Comparison of ENCODE assay signal across 24 cellular contexts in the genomic region with DNA sequence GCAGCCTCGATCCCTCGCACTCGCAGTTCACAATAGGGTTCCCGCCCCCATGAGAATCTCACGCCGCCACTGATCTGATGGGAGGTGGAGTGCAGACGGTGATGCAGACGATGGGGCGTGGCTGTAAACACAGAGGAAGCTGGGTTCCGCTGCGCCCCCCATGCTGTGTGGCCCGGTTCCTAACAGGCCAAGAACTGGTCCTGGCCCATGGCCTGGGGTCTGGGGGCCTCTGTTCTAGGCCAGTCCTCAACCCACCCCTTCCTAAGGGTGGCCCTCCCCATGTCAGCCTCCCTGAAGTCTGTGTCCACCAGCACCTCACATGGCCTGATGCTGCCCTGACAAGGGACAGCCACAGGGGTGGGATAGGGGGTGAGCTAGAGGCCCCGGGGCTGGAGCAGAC. TPM values are rescaled to one million over a fixed set of nuclear protein-coding genes. Genes with fewer than 3 reads are reported as not detected.
"Had no signal": no experiment of that assay in that cellular context is flagged by ENCODE, and none has a peak within 500 bp of the region (broad histone marks: within the 10 kb centered on the region; RNA-seq: fewer than 3 reads in every experiment).

No MANE protein-coding gene starts in this region.

- ATAC-seq: gastrocnemius medialis; left lobe of liver; lower lobe of right lung; sciatic nerve; stimulated activated naive B cell treated with anti-CD40 and anti-IgM and Interleukin-4, amounts not matched to agents 10 μg/mL and 1 μg/mL and 100 μg/mL, for 72 hours had no signal

- H3K4me1 Mint-ChIP-seq: memory B cell; stimulated activated naive B cell treated with anti-CD40 and anti-IgM and Interleukin-4, amounts not matched to agents 10 μg/mL and 1 μg/mL and 100 μg/mL, for 72 hours had no signal

- H3K27ac ChIP-seq: epithelial cell of prostate, gastrocnemius medialis, heart right ventricle, lower lobe of right lung, parathyroid adenoma, prostate gland, skin epidermis, transverse colon had no signal

- H3K4me3 Mint-ChIP-seq: memory B cell; natural killer cell treated with Interleukin-12 subunit alpha and Interleukin-12 subunit beta and Interleukin-15 and Interleukin-18, amount 100 ng/mL, for 72 hours; stimulated activated naive B cell treated with anti-CD40 and anti-IgM and Interleukin-4, amounts not matched to agents 10 μg/mL and 1 μg/mL and 100 μg/mL, for 72 hours had no signal

- H3K4me3 ChIP-seq: esophagus muscularis mucosa, gastrocnemius medialis, heart right ventricle, lower lobe of right lung, prostate gland, skin epidermis, transverse colon had no signal

- H3K4me1 ChIP-seq: gastrocnemius medialis, heart right ventricle, lower lobe of right lung, parathyroid adenoma, prostate gland, transverse colon had no signal

- DNase-seq: central memory CD4-positive, alpha-beta T cell; cortex of kidney; effector memory CD4-positive, alpha-beta T cell; gastrocnemius medialis; hypothalamus; lower lobe of right lung; midbrain; retina; stimulated activated CD4-positive, alpha-beta T cell treated with anti-CD3 and anti-CD28 coated beads, Interleukin-2, amount 100 ng/mL, for 24 hours; stimulated activated CD4-positive, alpha-beta T cell treated with anti-CD3 and anti-CD28 coated beads, Interleukin-4, amount 100 ng/mL, for 4 hours; stimulated activated naive B cell treated with anti-CD40 and anti-IgM and Interleukin-4, amounts not matched to agents 10 μg/mL and 1 μg/mL and 100 μg/mL, for 72 hours; transverse colon had no signal

- H3K9ac ChIP-seq: parathyroid adenoma had no signal

- H3K9me3 ChIP-seq: esophagus muscularis mucosa, gastrocnemius medialis, heart right ventricle, lower lobe of right lung, prostate gland, transverse colon had no signal

- H3K36me3 ChIP-seq: esophagus muscularis mucosa, gastrocnemius medialis, lower lobe of right lung, prostate gland, transverse colon had no signal

- H3K27ac Mint-ChIP-seq: memory B cell; natural killer cell treated with Interleukin-12 subunit alpha and Interleukin-12 subunit beta and Interleukin-15 and Interleukin-18, amount 100 ng/mL, for 72 hours; stimulated activated naive B cell treated with anti-CD40 and anti-IgM and Interleukin-4, amounts not matched to agents 10 μg/mL and 1 μg/mL and 100 μg/mL, for 72 hours had no signal

- H3K36me3 Mint-ChIP-seq: memory B cell; natural killer cell treated with Interleukin-12 subunit alpha and Interleukin-12 subunit beta and Interleukin-15 and Interleukin-18, amount 100 ng/mL, for 72 hours; stimulated activated naive B cell treated with anti-CD40 and anti-IgM and Interleukin-4, amounts not matched to agents 10 μg/mL and 1 μg/mL and 100 μg/mL, for 72 hours had no signal

- H3K9me3 Mint-ChIP-seq: memory B cell; natural killer cell treated with Interleukin-12 subunit alpha and Interleukin-12 subunit beta and Interleukin-15 and Interleukin-18, amount 100 ng/mL, for 72 hours; stimulated activated naive B cell treated with anti-CD40 and anti-IgM and Interleukin-4, amounts not matched to agents 10 μg/mL and 1 μg/mL and 100 μg/mL, for 72 hours had no signal

- FAIRE-seq: endometrium, islet of Langerhans had no signal

RNA-seq across cellular contexts. Expression of a gene that starts 15.1 kb away (rescaled TPM):
- total RNA-seq: natural killer cell treated with Interleukin-12 subunit alpha and Interleukin-12 subunit beta and Interleukin-15 and Interleukin-18, amount 100 ng/mL, for 72 hours had no signal
